Comparison of ENCODE assay signal across 7 cellular contexts in genomic region chr12:69238589-69239285, GRCh38. TPM values are rescaled to one million over a fixed set of nuclear protein-coding genes. Genes with fewer than 3 reads are reported as not detected.
DNase-seq lines count a peak whose midpoint lies in the region; ATAC-seq and TF ChIP-seq lines count a peak whose summit lies in the region.

No MANE protein-coding gene starts in this region.

- H3K4me1 Mint-ChIP-seq in naive B cell, result peaks cover 30 to 42% (median 41%) of the 10 kb centered on the region in 3 donors

- peak overlapping the region; percentile 96 to 98 (median 97) for H3K27ac Mint-ChIP-seq in naive B cell

- DNase-seq in brain microvascular endothelial cell (no peak), naive B cell (no peak), amniotic stem cell (lab: John Stamatoyannopoulos, UW) (no peak), occipital lobe (lab: John Stamatoyannopoulos, UW) (no peak), AML-193 (lab: John Stamatoyannopoulos, UW) (no peak)

- in situ Hi-C loops in brain microvascular endothelial cell (cut with HindIII; ENCODE audit: low pct_ligation_motif_present, low sequenced_read_pairs), result no loop called here

- peak overlapping the region; percentile 37 for H3K27ac ChIP-seq in brain microvascular endothelial cell

- H3K4me3 Mint-ChIP-seq in naive B cell, result peak overlapping the region; percentile 83 to 99 (median 95)

- H3K27me3 Mint-ChIP-seq in naive B cell, result no peaks in the 10 kb centered on the region

- H3K9me3 Mint-ChIP-seq in naive B cell, result no peaks in the 10 kb centered on the region

- H3K36me3 ChIP-seq in brain microvascular endothelial cell (replicated peaks), result no peaks in the 10 kb centered on the region

- H3K4me3 ChIP-seq in brain microvascular endothelial cell (ENCODE audit: low read depth, low read length), result peak overlapping the region; percentile 82

- TF ChIP-seq CTCF in brain microvascular endothelial cell (IDR thresholded peaks at IDR 0.05; ENCODE audit: low read depth, low read length, missing control alignments), result no peak

- H3K27me3 ChIP-seq in brain microvascular endothelial cell (replicated peaks), result no peaks in the 10 kb centered on the region

- ATAC-seq in GM19397 (IDR thresholded peaks at IDR 0.05; ENCODE audit: unreplicated experiment) (peak; percentile 1), HG03558 (IDR thresholded peaks at IDR 0.05; ENCODE audit: extremely low read depth, unreplicated experiment) (peak; percentile 1), naive B cell (ENCODE audit: low read depth in 2 of 2) (peak; percentile 1)

- peaks cover 0 to 7% of the 10 kb centered on the region in 2 donors for H3K36me3 Mint-ChIP-seq in naive B cell

RNA-seq across cellular contexts. Expression of gene CPSF6, which starts 0.6 kb away (rescaled TPM):
- polyA plus RNA-seq in naive B cell (ENCODE audit: low read depth in 6 of 6), result 10 to 100 TPM; 51.3 to 74.9 (median 61.1) TPM
- 113 TPM for total RNA-seq in occipital lobe
